11 cellular contexts compared by ENCODE assay signal in the genomic region with DNA sequence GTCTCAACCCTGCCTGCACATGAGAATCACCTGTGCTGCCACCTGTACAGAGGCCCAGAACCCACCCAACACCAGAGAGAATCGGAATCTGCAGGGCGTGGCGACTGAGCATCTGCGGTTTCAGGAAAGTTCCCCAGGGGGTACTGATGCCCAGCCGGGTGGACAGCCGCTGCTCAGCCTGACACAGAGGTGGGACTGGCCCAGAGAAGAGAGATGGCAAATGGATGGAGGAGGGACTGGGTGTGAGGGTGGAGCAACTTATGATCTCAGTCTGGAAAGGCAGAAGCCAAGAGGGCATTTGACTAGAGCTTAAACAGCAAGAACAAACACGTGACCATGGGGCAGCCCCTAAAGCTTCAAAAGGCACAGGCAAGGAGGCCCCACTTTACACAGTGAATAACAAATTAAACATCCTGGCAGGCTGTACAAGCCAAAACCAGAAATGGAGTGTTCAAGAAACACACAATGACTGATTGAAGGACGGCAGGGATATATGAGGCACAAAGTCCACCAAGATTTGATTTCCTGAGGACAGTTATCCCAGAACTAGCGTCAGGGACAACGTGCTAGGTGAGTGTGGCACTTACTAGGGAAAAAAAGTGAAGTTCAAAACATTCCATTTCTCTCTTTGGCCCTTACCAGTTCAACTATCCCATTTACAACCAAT. TPM values are rescaled to one million over a fixed set of nuclear protein-coding genes. Genes with fewer than 3 reads are reported as not detected.
DNase-seq lines count a peak whose midpoint lies in the region; ATAC-seq, FAIRE-seq and TF ChIP-seq lines count a peak whose summit lies in the region.
"Had no signal": no experiment of that assay in that cellular context is flagged by ENCODE, and none has a peak within 500 bp of the region (broad histone marks: within the 10 kb centered on the region; RNA-seq: fewer than 3 reads in every experiment).

No MANE protein-coding gene starts in this region.

- TF ChIP-seq POLR2A in gastroesophageal sphincter (IDR thresholded peaks at IDR 0.05), result no peak

- DNase-seq in activated CD4-positive, alpha-beta T cell treated with anti-CD3 and anti-CD28 coated beads, Interleukin-2, amount 10 ng/mL, durations not matched to agents 24 days and 14 days, result no peak
- DNase-seq in activated CD4-positive, alpha-beta T cell treated with anti-CD3 and anti-CD28 coated beads for 1 hour, result no peak
- DNase-seq in activated CD4-positive, alpha-beta memory T cell treated with anti-CD3 and anti-CD28 coated beads, Interleukin-2, amount 10 ng/mL, durations not matched to agents 7 days and 5 days, result no peak
- DNase-seq in keratinocyte (ENCODE audit: low read depth, low spot score) (no peak), NCI-H1930 (lab: John Stamatoyannopoulos, UW) (no peak)
- peak; percentile 20 for DNase-seq in stimulated activated naive CD4-positive, alpha-beta T cell treated with Interleukin-2 at 50 U/mL for 16 hours (lab: John Stamatoyannopoulos, UW)
- DNase-seq: mesendoderm, NCI-H2171 had no signal

- H3K4me3 ChIP-seq in keratinocyte (ENCODE audit: control insufficient read depth in 2 of 3, extremely low read depth in 1 of 3, insufficient read depth in 2 of 3, low read depth in 1 of 3, low read length in 3 of 3) (no peak overlapping the region), gastroesophageal sphincter (no peak overlapping the region)

- peak overlapping the region; percentile 70 for H3K27ac Mint-ChIP-seq in activated CD4-positive, alpha-beta T cell treated with anti-CD3 and anti-CD28 coated beads, Interleukin-2, amount 10 ng/mL, durations not matched to agents 24 days and 14 days
- H3K27ac Mint-ChIP-seq in activated CD4-positive, alpha-beta memory T cell treated with anti-CD3 and anti-CD28 coated beads, Interleukin-2, amount 10 ng/mL, durations not matched to agents 7 days and 5 days, result peak overlapping the region; percentile 51

- POLR2A ChIA-PET in activated CD4-positive, alpha-beta memory T cell treated with anti-CD3 and anti-CD28 coated beads, Interleukin-2, amount 10 ng/mL, durations not matched to agents 7 days and 5 days (lab: Charles Lee), result interaction anchor here (1.0 to 1.3 kb wide), 2 partner anchors 13 to 22 kb away, joined by 3 read pairs; no protein-coding TSS in a partner anchor

- CTCF ChIA-PET in activated CD4-positive, alpha-beta memory T cell treated with anti-CD3 and anti-CD28 coated beads, Interleukin-2, amount 10 ng/mL, durations not matched to agents 7 days and 5 days (lab: Charles Lee), result interaction anchor here (2.2 to 5.7 kb wide), 2 partner anchors 7 to 13 kb away, joined by 6 to 62 read pairs; no protein-coding TSS in a partner anchor

- no peak for TF ChIP-seq EP300 in gastroesophageal sphincter (IDR thresholded peaks at IDR 0.05)

- H3K27me3 ChIP-seq in keratinocyte (ENCODE audit: control insufficient read depth, extremely low read depth, insufficient read depth, low read length) (no peaks in the 10 kb centered on the region), gastroesophageal sphincter (no peaks in the 10 kb centered on the region)

- H3K79me2 ChIP-seq in keratinocyte (ENCODE audit: control insufficient read depth, insufficient read depth, low read length), result peaks cover 87% of the 10 kb centered on the region

- no peak overlapping the region for H2AFZ ChIP-seq in keratinocyte (ENCODE audit: control insufficient read depth, low read length)

- peak overlapping the region; percentile 12 for H3K27ac ChIP-seq in keratinocyte (ENCODE audit: control insufficient read depth, insufficient read depth, low read length)
- peak overlapping the region in 1 of 4 donors; percentile 5 for H3K27ac ChIP-seq in gastroesophageal sphincter

- peaks cover 58% of the 10 kb centered on the region for H3K4me1 Mint-ChIP-seq in activated CD4-positive, alpha-beta T cell treated with anti-CD3 and anti-CD28 coated beads, Interleukin-2, amount 10 ng/mL, durations not matched to agents 24 days and 14 days
- peaks cover 73% of the 10 kb centered on the region for H3K4me1 Mint-ChIP-seq in activated CD4-positive, alpha-beta memory T cell treated with anti-CD3 and anti-CD28 coated beads, Interleukin-2, amount 10 ng/mL, durations not matched to agents 7 days and 5 days

- H4K20me1 ChIP-seq in keratinocyte (ENCODE audit: control insufficient read depth, extremely low read depth, insufficient read depth, low read length), result peaks cover 28% of the 10 kb centered on the region

- dilution Hi-C loops in keratinocyte (cut with MboI; ENCODE audit: extremely low pct_ligation_motif_present, low sequenced_read_pairs), result no loop called here

- no peak overlapping the region for H3K9ac ChIP-seq in keratinocyte (ENCODE audit: control insufficient read depth, extremely low read depth, insufficient read depth, low read length)

- H3K36me3 Mint-ChIP-seq in activated CD4-positive, alpha-beta T cell treated with anti-CD3 and anti-CD28 coated beads, Interleukin-2, amount 10 ng/mL, durations not matched to agents 24 days and 14 days (ENCODE audit: low read depth), result peaks cover 34% of the 10 kb centered on the region
- H3K36me3 Mint-ChIP-seq in activated CD4-positive, alpha-beta memory T cell treated with anti-CD3 and anti-CD28 coated beads, Interleukin-2, amount 10 ng/mL, durations not matched to agents 7 days and 5 days (ENCODE audit: low read depth), result peaks cover 43% of the 10 kb centered on the region

- H3K27me3 Mint-ChIP-seq in activated CD4-positive, alpha-beta T cell treated with anti-CD3 and anti-CD28 coated beads, Interleukin-2, amount 10 ng/mL, durations not matched to agents 24 days and 14 days, result no peaks in the 10 kb centered on the region
- H3K27me3 Mint-ChIP-seq in activated CD4-positive, alpha-beta memory T cell treated with anti-CD3 and anti-CD28 coated beads, Interleukin-2, amount 10 ng/mL, durations not matched to agents 7 days and 5 days, result no peaks in the 10 kb centered on the region

- intact Hi-C loops in activated CD4-positive, alpha-beta T cell treated with anti-CD3 and anti-CD28 coated beads, Interleukin-2, amount 10 ng/mL, durations not matched to agents 24 days and 14 days (cut with micrococcal nuclease), result loop anchor here (5.0 kb wide), 1 partner anchor 173 kb away; no protein-coding TSS in a partner anchor

- no peak for FAIRE-seq in keratinocyte (lab: Jason Lieb, UNC)
- FAIRE-seq: H1 had no signal

- H3K9me3 Mint-ChIP-seq in activated CD4-positive, alpha-beta T cell treated with anti-CD3 and anti-CD28 coated beads, Interleukin-2, amount 10 ng/mL, durations not matched to agents 24 days and 14 days, result no peaks in the 10 kb centered on the region
- H3K9me3 Mint-ChIP-seq in activated CD4-positive, alpha-beta memory T cell treated with anti-CD3 and anti-CD28 coated beads, Interleukin-2, amount 10 ng/mL, durations not matched to agents 7 days and 5 days, result no peaks in the 10 kb centered on the region

- H3K9me3 ChIP-seq in keratinocyte (ENCODE audit: control insufficient read depth, low read depth, low read length) (no peaks in the 10 kb centered on the region), gastroesophageal sphincter (no peaks in the 10 kb centered on the region)

- H3K4me1 ChIP-seq in keratinocyte (ENCODE audit: control insufficient read depth, extremely low read depth, insufficient read depth, low read length) (peaks cover 31% of the 10 kb centered on the region), gastroesophageal sphincter (peaks cover 6 to 93% (median 32%) of the 10 kb centered on the region in 3 donors)

- TF ChIP-seq CTCF in keratinocyte (optimal IDR thresholded peaks at IDR 0.05 in 1 of 3, IDR thresholded peaks at IDR 0.05 in 1 of 3, conservative IDR thresholded peaks at IDR 0.05 in 1 of 3; ENCODE audit: extremely low read depth in 1 of 3, insufficient read depth in 2 of 3, low read length in 3 of 3), result no peak
- TF ChIP-seq CTCF in gastroesophageal sphincter (IDR thresholded peaks at IDR 0.05), result no peak

- peak overlapping the region; percentile 14 for H3K4me2 ChIP-seq in keratinocyte (ENCODE audit: control insufficient read depth, extremely low read depth, insufficient read depth, low read depth, low read length)

- peaks cover 2% of the 10 kb centered on the region for H3K9me1 ChIP-seq in keratinocyte (ENCODE audit: control insufficient read depth, extremely low read depth, insufficient read depth, low read length)

- 40 to 49% methylated on average over 4 of the region's 10 CpGs for WGBS in gastroesophageal sphincter (ENCODE audit: low coverage in 1 of 2), 2 donors

- H3K4me3 Mint-ChIP-seq in activated CD4-positive, alpha-beta T cell treated with anti-CD3 and anti-CD28 coated beads, Interleukin-2, amount 10 ng/mL, durations not matched to agents 24 days and 14 days, result peak overlapping the region; percentile 94
- H3K4me3 Mint-ChIP-seq in activated CD4-positive, alpha-beta memory T cell treated with anti-CD3 and anti-CD28 coated beads, Interleukin-2, amount 10 ng/mL, durations not matched to agents 7 days and 5 days, result no peak overlapping the region

- no peak for ATAC-seq in GM18519 (IDR thresholded peaks at IDR 0.05; ENCODE audit: low FRiP score, unreplicated experiment)
- no peak for ATAC-seq in gastroesophageal sphincter

- H3K36me3 ChIP-seq in keratinocyte (ENCODE audit: control insufficient read depth in 2 of 2, extremely low read depth in 1 of 2, insufficient read depth in 2 of 2, low read length in 2 of 2) (peaks cover 9 to 32% of the 10 kb centered on the region in 2 experiments), gastroesophageal sphincter (peaks cover 0 to 26% of the 10 kb centered on the region in 2 donors)

RNA-seq across cellular contexts. Expression of a gene that starts 3.1 kb away (rescaled TPM):
- 105 and 114 TPM in 2 replicates for total RNA-seq in activated CD4-positive, alpha-beta T cell treated with anti-CD3 and anti-CD28 coated beads, Interleukin-2, amount 10 ng/mL, durations not matched to agents 24 days and 14 days
- total RNA-seq in activated CD4-positive, alpha-beta memory T cell treated with anti-CD3 and anti-CD28 coated beads, Interleukin-2, amount 10 ng/mL, durations not matched to agents 7 days and 5 days, result 10 to 100 TPM; 78.1 to 85.1 TPM
- polyA plus RNA-seq in keratinocyte, result 36.4 to 61.4 TPM (median 44.6 TPM) in 3 replicates
- polyA plus RNA-seq in keratinocyte (2011; ENCODE audit: low read depth), result 14.4 TPM
- 28.9 and 55.0 TPM in 2 replicates for polyA plus RNA-seq in keratinocyte (2011; cell fraction: cytosol; rRNA removed)
- 41.3 and 61.5 TPM in 2 replicates for polyA plus RNA-seq in keratinocyte (2011; cell fraction: nucleus; rRNA removed)
- 28.9 and 55.7 TPM in 2 replicates for polyA plus RNA-seq in keratinocyte (2012; ENCODE audit: low replicate concordance)
- polyA minus RNA-seq in keratinocyte, result 37.0 to 68.2 TPM (median 38.0 TPM) in 3 replicates
- 38.9 TPM for polyA minus RNA-seq in keratinocyte (2011; cell fraction: cytosol; rRNA and poly(A)+ RNA removed)
- 20.0 and 33.6 TPM in 2 replicates for polyA minus RNA-seq in keratinocyte (2011; cell fraction: nucleus; rRNA and poly(A)+ RNA removed)
- total RNA-seq in gastroesophageal sphincter, result 100 to 1,000 TPM in 2 of 4 donors, 10 to 100 TPM in 2; 87.0 to 125 (median 104) TPM
